Comparison of ENCODE assay signal across 1 cellular context in genomic region chr19:6084821-6085220, GRCh38.
TF ChIP-seq lines count a peak whose summit lies in the region.

No MANE protein-coding gene starts in this region.

TF ChIP-seq in H1, 55 proteins besides CTCF, POLR2A, EP300 and RAD21:
- TF ChIP-seq POU5F1 (IDR thresholded peaks at IDR 0.05; ENCODE audit: low read depth, low read length) (no peak), GTF2F1 (IDR thresholded peaks at IDR 0.05; ENCODE audit: borderline replicate concordance, low read depth, low read length) (no peak), KDM1A (IDR thresholded peaks at IDR 0.05; ENCODE audit: borderline replicate concordance, low read length) (peak; percentile 38; the same call in 1 of the 2 replicates), RNF2 (IDR thresholded peaks at IDR 0.05; ENCODE audit: borderline replicate concordance, low read depth, low read length, missing control alignments, poor library complexity, severe bottlenecking) (no peak)
